ENCODE assay signal across 22 cellular contexts in genomic region chr3:8538904-8539303, GRCh38. TPM values are rescaled to one million over a fixed set of nuclear protein-coding genes. Genes with fewer than 3 reads are reported as not detected.
A peak's percentile ranks its signal among the peaks of the same experiment; 100 is the strongest.
DNase-seq lines count a peak whose midpoint lies in the region; ATAC-seq and TF ChIP-seq lines count a peak whose summit lies in the region.
"Had no signal": no experiment of that assay in that cellular context is flagged by ENCODE, and none has a peak within 500 bp of the region (broad histone marks: within the 10 kb centered on the region; RNA-seq: fewer than 3 reads in every experiment).

No MANE protein-coding gene starts in this region.

- H2AFZ ChIP-seq in ACC112 (ENCODE audit: low read length, unreplicated experiment): no peak overlapping the region
- no peak overlapping the region for H2AFZ ChIP-seq in IMR-90 (replicated peaks; ENCODE audit: low read length, poor library complexity)
- H2AFZ ChIP-seq in neural progenitor cell (replicated peaks): no peak overlapping the region
- H2AFZ ChIP-seq: GM23248 had no signal

- H3K79me2 ChIP-seq in ACC112 (ENCODE audit: control insufficient read depth, insufficient read depth, low read length, unreplicated experiment) (no peaks in the 10 kb centered on the region), neural progenitor cell (ENCODE audit: low read depth) (no peaks in the 10 kb centered on the region)

- H2BK15ac ChIP-seq in IMR-90 (ENCODE audit: low read depth, low read length): peak overlapping the region; percentile 30; the same call in 1 of the 3 replicates

- CTCF ChIA-PET in IMR-90 (lab: Yijun Ruan, JAX): interaction anchor here (1.0 kb wide), 1 partner anchor 106 kb away, joined by 4 read pairs; no protein-coding TSS in a partner anchor

- in situ Hi-C loops in IMR-90 (cut with MboI; ENCODE audit: low sequenced_read_pairs): no loop called here

- H3K4me3 ChIP-seq in ACC112 (ENCODE audit: low read depth, low read length): no peak overlapping the region
- no peak overlapping the region for H3K4me3 ChIP-seq in IMR-90 (ENCODE audit: insufficient read depth, low read depth, low read length)
- no peak overlapping the region for H3K4me3 ChIP-seq in neural progenitor cell
- H3K4me3 ChIP-seq: GM23248 had no signal

- peaks cover 15% of the 10 kb centered on the region for H3K9me1 ChIP-seq in IMR-90 (ENCODE audit: insufficient read depth, low read length)

- peaks cover 38% of the 10 kb centered on the region for H3K4me1 Mint-ChIP-seq in neural progenitor cell
- H3K4me1 Mint-ChIP-seq: memory B cell; stimulated activated effector memory CD8-positive, alpha-beta T cell treated with anti-CD3 and anti-CD28 coated beads, Interleukin-12 subunit alpha, Interleukin-12 subunit beta, amount 100 ng/mL, for 72 hours had no signal

- H3K56ac ChIP-seq in IMR-90 (ENCODE audit: extremely low read depth, insufficient read depth, low read length): no peak overlapping the region; the same call in 1 of the 2 replicates

- TF ChIP-seq POLR2A in IMR-90 (IDR thresholded peaks at IDR 0.05; ENCODE audit: low read depth, low read length): no peak

- BruUV-seq in IMR-90 (replicated peaks; lab: Mats Ljungman, UMichigan): no TSS peak

- H3K4me1 ChIP-seq in ACC112 (ENCODE audit: control insufficient read depth, insufficient read depth, low read length, unreplicated experiment) (peaks cover 12% of the 10 kb centered on the region), IMR-90 (ENCODE audit: control insufficient read depth, insufficient read depth, low read length) (peaks cover 17% of the 10 kb centered on the region), neural progenitor cell (no peaks in the 10 kb centered on the region)

- H3K4me2 ChIP-seq in IMR-90 (ENCODE audit: low read depth, low read length) (no peak overlapping the region), neural progenitor cell (no peak overlapping the region)

- H3K36me3 ChIP-seq in ACC112 (ENCODE audit: insufficient read depth, low read length): peaks cover 21% of the 10 kb centered on the region
- H3K36me3 ChIP-seq in IMR-90 (ENCODE audit: control insufficient read depth, insufficient read depth, low read length): peaks cover 27% of the 10 kb centered on the region
- no peaks in the 10 kb centered on the region for H3K36me3 ChIP-seq in neural progenitor cell

- H2BK20ac ChIP-seq in IMR-90 (ENCODE audit: low read depth, low read length): peak overlapping the region; percentile 52; the same call in 1 of the 2 replicates

- H3K9me3 Mint-ChIP-seq in neural progenitor cell: no peaks in the 10 kb centered on the region
- H3K9me3 Mint-ChIP-seq: memory B cell; stimulated activated effector memory CD8-positive, alpha-beta T cell treated with anti-CD3 and anti-CD28 coated beads, Interleukin-12 subunit alpha, Interleukin-12 subunit beta, amount 100 ng/mL, for 72 hours had no signal

- peak overlapping the region; percentile 79 for H2AK9ac ChIP-seq in IMR-90 (replicated peaks; ENCODE audit: low read depth, low read length, poor library complexity)

- H4K5ac ChIP-seq in IMR-90 (ENCODE audit: low read depth, low read length): peak overlapping the region; percentile 55

- peak overlapping the region; percentile 84 for H3K4ac ChIP-seq in IMR-90 (ENCODE audit: low read depth, low read length)

- H3K23ac ChIP-seq in IMR-90 (ENCODE audit: low read depth, low read length): peak overlapping the region; percentile 52; the same call in 1 of the 2 replicates

- ATAC-seq in IMR-90 (ENCODE audit: low read depth) (peak; percentile 56), HG03045 (IDR thresholded peaks at IDR 0.05; ENCODE audit: unreplicated experiment) (no peak)
- ATAC-seq: activated CD8-positive, alpha-beta T cell treated with anti-CD3 and anti-CD28 coated beads, Interleukin-2, amount 10 ng/mL, durations not matched to agents 7 days and 5 days had no signal

- peak overlapping the region; percentile 91 for H3K18ac ChIP-seq in IMR-90 (ENCODE audit: low read depth, low read length)

- H3K27ac ChIP-seq in ACC112 (ENCODE audit: low read depth, low read length) (peak overlapping the region; percentile 89), IMR-90 (ENCODE audit: insufficient read depth, low read length) (peak overlapping the region; percentile 81; the same call in 1 of the 2 replicates), neural progenitor cell (no peak overlapping the region)
- H3K27ac ChIP-seq: GM23248, WERI-Rb-1 had no signal

- H3K9ac ChIP-seq in IMR-90 (ENCODE audit: low read depth, low read length): no peak overlapping the region
- H3K9ac ChIP-seq in neural progenitor cell: no peak overlapping the region
- H3K9ac ChIP-seq: GM23248 had no signal

- no peaks in the 10 kb centered on the region for H3F3A ChIP-seq in neural progenitor cell (ENCODE audit: low read depth)

- peak overlapping the region; percentile 25 for H2BK5ac ChIP-seq in IMR-90 (ENCODE audit: low read depth, low read length, poor library complexity, severe bottlenecking)

- peak overlapping the region; percentile 44; the same call in 1 of the 2 replicates for H3K14ac ChIP-seq in IMR-90 (replicated peaks; ENCODE audit: low read depth, low read length)

- H2AK5ac ChIP-seq in IMR-90 (ENCODE audit: low read depth, low read length): peak overlapping the region; percentile 87; the same call in 1 of the 2 replicates

- no peak for TF ChIP-seq RAD21 in IMR-90 (IDR thresholded peaks at IDR 0.05; ENCODE audit: low read length)

- H3K27me3 ChIP-seq in ACC112 (ENCODE audit: insufficient read depth, low read length) (no peaks in the 10 kb centered on the region), IMR-90 (ENCODE audit: control insufficient read depth, insufficient read depth, low read length) (no peaks in the 10 kb centered on the region), neural progenitor cell (no peaks in the 10 kb centered on the region)

- no peaks in the 10 kb centered on the region for H4K20me1 ChIP-seq in IMR-90 (ENCODE audit: insufficient read depth, low read length)
- H4K20me1 ChIP-seq in neural progenitor cell (ENCODE audit: low read depth): no peaks in the 10 kb centered on the region

- peak overlapping the region; percentile 22 for H3K27ac Mint-ChIP-seq in neural progenitor cell
- H3K27ac Mint-ChIP-seq: activated CD8-positive, alpha-beta T cell treated with anti-CD3 and anti-CD28 coated beads, Interleukin-2, amount 10 ng/mL, durations not matched to agents 7 days and 5 days; memory B cell; stimulated activated effector memory CD8-positive, alpha-beta T cell treated with anti-CD3 and anti-CD28 coated beads, Interleukin-12 subunit alpha, Interleukin-12 subunit beta, amount 100 ng/mL, for 72 hours had no signal

- intact Hi-C loops in IMR-90 (cut with micrococcal nuclease): loop anchor here (5.0 to 10.0 kb wide), 2 partner anchors 37 to 94 kb away; partner anchors contain the start of gene LMCD1

- no peak overlapping the region for H3K4me3 Mint-ChIP-seq in neural progenitor cell
- H3K4me3 Mint-ChIP-seq: activated CD8-positive, alpha-beta T cell treated with anti-CD3 and anti-CD28 coated beads, Interleukin-2, amount 10 ng/mL, durations not matched to agents 7 days and 5 days; memory B cell; stimulated activated effector memory CD8-positive, alpha-beta T cell treated with anti-CD3 and anti-CD28 coated beads, Interleukin-12 subunit alpha, Interleukin-12 subunit beta, amount 100 ng/mL, for 72 hours had no signal

- peaks cover 0 to 5% of the 10 kb centered on the region in 2 experiments; a peak in 1 of 4 replicates for H3K79me1 ChIP-seq in IMR-90 (ENCODE audit: low read depth in 1 of 2, low read length in 2 of 2)

- no CpG with 5 or more reads among the region's 3 CpGs for WGBS in IMR-90 (ENCODE audit: extremely low coverage in 2 of 2, insufficient read length in 1 of 2), 2 experiments

- peaks cover 18% of the 10 kb centered on the region for H3K36me3 Mint-ChIP-seq in neural progenitor cell

- TF ChIP-seq CTCF in IMR-90 (conservative IDR thresholded peaks at IDR 0.05; ENCODE audit: low read depth, low read length) (no peak), neural progenitor cell (IDR thresholded peaks at IDR 0.05) (no peak)

- POLR2A ChIA-PET in IMR-90 (lab: Charles Lee; ENCODE audit: unreplicated experiment): no interaction called here

- dilution Hi-C loops in IMR-90 (cut with HindIII; ENCODE audit: low sequenced_read_pairs, unreplicated experiment): no loop called here

- H3K9me3 ChIP-seq in IMR-90 (ENCODE audit: control insufficient read depth, insufficient read depth, low read length) (no peaks in the 10 kb centered on the region), neural progenitor cell (ENCODE audit: low read depth) (no peaks in the 10 kb centered on the region)

- H4K91ac ChIP-seq in IMR-90 (ENCODE audit: insufficient read depth, low read depth, low read length): peak overlapping the region; percentile 67; the same call in 1 of the 2 replicates

- H4K8ac ChIP-seq in IMR-90 (ENCODE audit: low read depth in 2 of 2, low read length in 2 of 2): peak overlapping the region in 1 of 2 experiments; percentile 68; a peak in 1 of 4 replicates

- DNase-seq in IMR-90 (peak; percentile 92), dedifferentiated amniotic fluid mesenchymal stem cell (ENCODE audit: extremely low spot score) (peak; percentile 54), neural progenitor cell (ENCODE audit: low spot score) (no peak), NCI-H2227 (lab: John Stamatoyannopoulos, UW; ENCODE audit: unreplicated experiment) (no peak), UCSD-AML1 (lab: John Stamatoyannopoulos, UW; ENCODE audit: unreplicated experiment) (no peak)
- DNase-seq in stimulated activated naive CD4-positive, alpha-beta T cell treated with Interleukin-2 at 50 U/mL for 16 hours (lab: John Stamatoyannopoulos, UW): no peak
- DNase-seq: ACHN; activated CD8-positive, alpha-beta T cell treated with anti-CD3 and anti-CD28 coated beads, Interleukin-2, amount 10 ng/mL, durations not matched to agents 7 days and 5 days; COR-L47; GF-D8; head of caudate nucleus; NCI-H1436 treated with DMSO at 0.1 percent for 48 hours; NCI-H345; small intestine; T-helper 1 cell; trophoblast cell; WERI-Rb-1 had no signal

- peaks cover 11% of the 10 kb centered on the region for H3K27me3 Mint-ChIP-seq in neural progenitor cell (ENCODE audit: insufficient read depth, low read depth)
- H3K27me3 Mint-ChIP-seq: memory B cell had no signal

- H2BK120ac ChIP-seq in IMR-90 (ENCODE audit: low read depth, low read length): peak overlapping the region; percentile 74

TF ChIP-seq in IMR-90, 13 proteins besides CTCF, POLR2A, EP300 and RAD21:
- TF ChIP-seq RCOR1 (IDR thresholded peaks at IDR 0.05; ENCODE audit: insufficient replicate concordance, low read length) (no peak), CEBPB (IDR thresholded peaks at IDR 0.05; ENCODE audit: low read depth, low read length) (peak; percentile 74), MXI1 (IDR thresholded peaks at IDR 0.05; ENCODE audit: borderline replicate concordance, low read depth, low read length) (no peak), FOS (IDR thresholded peaks at IDR 0.05; ENCODE audit: low read depth, low read length) (peak; percentile 35; the same call in 1 of the 2 replicates), BHLHE40 (IDR thresholded peaks at IDR 0.05; ENCODE audit: low read depth, low read length) (peak; percentile 73)

RNA-seq across cellular contexts. Expression of gene LMCD1, which starts 37.3 kb away (rescaled TPM):
- total RNA-seq in IMR-90 (2012; rRNA removed): 33.6 and 50.0 TPM in 2 replicates
- polyA plus RNA-seq in IMR-90 (2012; rRNA removed): 43.1 and 53.8 TPM in 2 replicates
- 47.4 and 70.5 TPM in 2 replicates for polyA plus RNA-seq in IMR-90 (2012; cell fraction: cytosol; rRNA removed)
- polyA plus RNA-seq in IMR-90 (2012; cell fraction: nucleus; rRNA removed; ENCODE audit: low replicate concordance): 28.7 and 43.9 TPM in 2 replicates
- 0.15 TPM in 1 of 2 replicates, not detected in the other for total RNA-seq in neural progenitor cell (ENCODE audit: low replicate concordance)

Comparison
In these comparisons a context has a peak if more than half of its experiments do, and no peak if none do; other contexts are left out.
1. DNase-seq: peak in IMR-90 (single experiment) and dedifferentiated amniotic fluid mesenchymal stem cell (single experiment); none in neural progenitor cell (single experiment), NCI-H2227 (single experiment), UCSD-AML1 (single experiment) and stimulated activated naive CD4-positive, alpha-beta T cell treated with Interleukin-2 at 50 U/mL for 16 hours (single experiment).
2. RNA of gene LMCD1, which starts 37.3 kb away (total RNA-seq): 33.6 to 50.0 TPM in IMR-90; 0.15 TPM in neural progenitor cell; every median in the first group is over 10 times any median in the second.